In the genomic region with DNA sequence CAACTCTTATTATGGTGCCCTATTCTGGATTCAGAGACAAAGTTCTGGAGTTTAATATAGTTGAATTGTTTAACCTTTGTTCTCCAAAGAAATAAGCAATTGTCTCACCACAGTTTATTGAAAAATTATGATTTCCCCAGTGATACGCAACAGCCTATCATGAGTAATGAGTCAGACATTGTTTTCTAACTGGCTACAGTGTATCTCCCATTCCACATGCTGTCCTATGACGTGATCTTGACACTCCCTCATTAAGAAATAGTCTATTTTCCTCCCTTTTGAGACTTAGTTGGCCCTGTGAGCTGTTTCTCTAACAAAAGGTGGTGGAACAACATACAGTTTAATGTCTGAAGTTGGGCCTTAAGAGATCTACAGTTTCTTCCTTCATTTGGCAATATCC, we compare ENCODE assay signal across 30 cellular contexts.
"Had no signal": no experiment of that assay in that cellular context is flagged by ENCODE, and none has a peak within 500 bp of the region (broad histone marks: within the 10 kb centered on the region; RNA-seq: fewer than 3 reads in every experiment).

No MANE protein-coding gene starts in this region.

- H3K36me3 ChIP-seq: gastroesophageal sphincter, heart right ventricle, left lung, neural progenitor cell, suprapubic skin, transverse colon, upper lobe of right lung, uterus had no signal

- H3K9ac ChIP-seq: neural progenitor cell, parathyroid adenoma had no signal

- FAIRE-seq: endometrium, islet of Langerhans had no signal

- H3K4me2 ChIP-seq: neural progenitor cell, smooth muscle cell had no signal

- H3K27ac Mint-ChIP-seq: effector memory CD8-positive, alpha-beta T cell; mesothelial cell of epicardium; naive thymus-derived CD4-positive, alpha-beta T cell; nephron; neural progenitor cell; progenitor cell of endocrine pancreas; stimulated activated naive CD8-positive, alpha-beta T cell treated with anti-CD3 and anti-CD28 coated beads, Interleukin-15, amount 100 ng/mL, for 72 hours had no signal

- DNase-seq: cortex of kidney; effector memory CD8-positive, alpha-beta T cell; foreskin fibroblast; glutamatergic neuron; heart right ventricle; hippocampal formation; left cardiac atrium; left lung; mesenchymal stem cell; naive thymus-derived CD4-positive, alpha-beta T cell; stimulated activated CD4-positive, alpha-beta T cell treated with anti-CD3 and anti-CD28 coated beads, Interleukin-12 subunit alpha, Interleukin-12 subunit beta, amount 100 ng/mL, for 4 hours; stimulated activated CD4-positive, alpha-beta T cell treated with anti-CD3 and anti-CD28 coated beads, Interleukin-1b, Interleukin-23, amount 100 ng/mL, for 48 hours; stimulated activated CD4-positive, alpha-beta T cell treated with anti-CD3 and anti-CD28 coated beads, Interleukin-4, amount 100 ng/mL, for 1 hour; stimulated activated CD8-positive, alpha-beta memory T cell treated with anti-CD3 and anti-CD28 coated beads, Interleukin-4, amount 100 ng/mL, for 48 hours; stimulated activated naive CD4-positive, alpha-beta T cell; stimulated activated naive CD8-positive, alpha-beta T cell treated with anti-CD3 and anti-CD28 coated beads, Interleukin-15, amount 100 ng/mL, for 72 hours; transverse colon; upper lobe of right lung; uterus had no signal

- H3K9me3 Mint-ChIP-seq: effector memory CD8-positive, alpha-beta T cell; mesothelial cell of epicardium; nephron; neural progenitor cell had no signal

- H3K27me3 ChIP-seq: gastroesophageal sphincter, heart right ventricle, left lung, neural progenitor cell, suprapubic skin, transverse colon, upper lobe of right lung, uterus had no signal

- ATAC-seq: effector memory CD8-positive, alpha-beta T cell; gastroesophageal sphincter; heart right ventricle; left cardiac atrium; left lung; naive thymus-derived CD4-positive, alpha-beta T cell; sciatic nerve; stimulated activated naive CD8-positive, alpha-beta T cell treated with anti-CD3 and anti-CD28 coated beads, Interleukin-15, amount 100 ng/mL, for 72 hours; upper lobe of right lung had no signal

- H3K79me2 ChIP-seq: parathyroid adenoma had no signal

- H3K9me3 ChIP-seq: gastroesophageal sphincter, suprapubic skin, upper lobe of right lung, uterus had no signal

- H3K4me3 ChIP-seq: gastroesophageal sphincter, heart right ventricle, left lung, neural progenitor cell, smooth muscle cell, suprapubic skin, transverse colon, upper lobe of right lung, uterus had no signal

- H3K27me3 Mint-ChIP-seq: effector memory CD8-positive, alpha-beta T cell; naive thymus-derived CD4-positive, alpha-beta T cell; progenitor cell of endocrine pancreas; stimulated activated naive CD8-positive, alpha-beta T cell treated with anti-CD3 and anti-CD28 coated beads, Interleukin-15, amount 100 ng/mL, for 72 hours had no signal

- H3K4me3 Mint-ChIP-seq: effector memory CD8-positive, alpha-beta T cell; mesothelial cell of epicardium; naive thymus-derived CD4-positive, alpha-beta T cell; nephron; neural progenitor cell; stimulated activated naive CD8-positive, alpha-beta T cell treated with anti-CD3 and anti-CD28 coated beads, Interleukin-15, amount 100 ng/mL, for 72 hours had no signal

- H3K4me1 Mint-ChIP-seq: mesothelial cell of epicardium; naive thymus-derived CD4-positive, alpha-beta T cell; nephron; stimulated activated naive CD8-positive, alpha-beta T cell treated with anti-CD3 and anti-CD28 coated beads, Interleukin-15, amount 100 ng/mL, for 72 hours had no signal

- H3K27ac ChIP-seq: gastroesophageal sphincter, heart right ventricle, left lung, neural progenitor cell, parathyroid adenoma, suprapubic skin, transverse colon, upper lobe of right lung, uterus had no signal

- H2AFZ ChIP-seq: neural progenitor cell, parathyroid adenoma had no signal

- H3K4me1 ChIP-seq: gastroesophageal sphincter, heart right ventricle, left lung, parathyroid adenoma, suprapubic skin, transverse colon, upper lobe of right lung, uterus had no signal

- H3K36me3 Mint-ChIP-seq: mesothelial cell of epicardium; naive thymus-derived CD4-positive, alpha-beta T cell; neural progenitor cell had no signal
